In the genomic region with DNA sequence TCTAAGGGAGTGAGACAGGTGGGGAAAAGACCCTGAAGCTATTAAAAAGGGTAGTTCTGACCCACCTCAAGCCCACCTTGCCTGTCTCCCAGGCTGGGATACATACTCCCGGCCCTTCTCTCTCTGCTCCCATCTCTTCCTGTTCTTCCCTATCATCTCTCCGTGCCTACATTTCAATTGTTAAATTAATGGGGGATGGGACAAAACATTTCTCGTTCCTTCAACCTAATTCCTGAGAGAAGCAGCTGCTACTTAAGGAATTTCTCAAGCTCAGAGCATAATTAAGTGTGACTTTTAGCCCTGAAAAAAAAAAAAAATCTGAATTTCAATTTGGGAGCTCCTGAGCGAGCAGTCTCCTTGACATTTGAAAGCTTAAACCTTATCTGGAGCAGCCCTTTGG, we compare ENCODE assay signal across 38 cellular contexts.
A peak's percentile ranks its signal among the peaks of the same experiment; 100 is the strongest.
DNase-seq lines count a peak whose midpoint lies in the region; ATAC-seq, FAIRE-seq and TF ChIP-seq lines count a peak whose summit lies in the region.
"Had no signal": no experiment of that assay in that cellular context is flagged by ENCODE, and none has a peak within 500 bp of the region (broad histone marks: within the 10 kb centered on the region; RNA-seq: fewer than 3 reads in every experiment).

No MANE protein-coding gene starts in this region.

- no peaks in the 10 kb centered on the region for H3K36me3 Mint-ChIP-seq in stimulated activated naive CD8-positive, alpha-beta T cell treated with anti-CD3 and anti-CD28 coated beads, Interleukin-15, Interleukin-2, amounts not matched to agents 100 ng/mL and 50 ng/mL, for 24 hours (ENCODE audit: low read depth)
- H3K36me3 Mint-ChIP-seq in memory B cell = peaks cover 1% of the 10 kb centered on the region
- H3K36me3 Mint-ChIP-seq in activated naive CD4-positive, alpha-beta T cell treated with anti-CD3 and anti-CD28 coated beads for 36 hours (ENCODE audit: low read depth) = peaks cover 2% of the 10 kb centered on the region
- H3K36me3 Mint-ChIP-seq: activated CD4-positive, alpha-beta memory T cell treated with anti-CD3 and anti-CD28 coated beads for 36 hours; activated naive CD4-positive, alpha-beta T cell treated with anti-CD3 and anti-CD28 coated beads, Interleukin-2, amount 50 U/mL, for 24 hours; immature natural killer cell had no signal

- peaks cover 39% of the 10 kb centered on the region for H3K4me1 Mint-ChIP-seq in stimulated activated naive CD8-positive, alpha-beta T cell treated with anti-CD3 and anti-CD28 coated beads, Interleukin-15, Interleukin-2, amounts not matched to agents 100 ng/mL and 50 ng/mL, for 24 hours (ENCODE audit: low read depth)
- peaks cover 16% of the 10 kb centered on the region for H3K4me1 Mint-ChIP-seq in memory B cell
- H3K4me1 Mint-ChIP-seq in activated naive CD4-positive, alpha-beta T cell treated with anti-CD3 and anti-CD28 coated beads for 36 hours (ENCODE audit: low read depth) = peaks cover 3% of the 10 kb centered on the region
- H3K4me1 Mint-ChIP-seq: activated naive CD4-positive, alpha-beta T cell treated with anti-CD3 and anti-CD28 coated beads, Interleukin-2, amount 50 U/mL, for 24 hours had no signal

- DNase-seq in stimulated activated naive CD8-positive, alpha-beta T cell treated with anti-CD3 and anti-CD28 coated beads, Interleukin-15, Interleukin-2, amounts not matched to agents 100 U/mL and 50 U/mL, for 24 hours = no peak
- DNase-seq in GM12878 (ENCODE audit: low read depth, low spot score) (no peak), memory B cell (ENCODE audit: low spot score in 2 of 2) (no peak), thyroid gland (no peak), NCI-H748 (lab: John Stamatoyannopoulos, UW; ENCODE audit: unreplicated experiment) (no peak), Kasumi-1 (lab: John Stamatoyannopoulos, UW) (no peak)
- DNase-seq in activated naive CD4-positive, alpha-beta T cell treated with anti-CD3 and anti-CD28 coated beads for 36 hours = no peak
- DNase-seq: ACHN; activated CD4-positive, alpha-beta memory T cell treated with anti-CD3 and anti-CD28 coated beads for 36 hours; activated CD8-positive, alpha-beta memory T cell treated with anti-CD3 and anti-CD28 coated beads, Interleukin-2, amount 50 U/mL, for 48 hours; anterior cingulate cortex; CD8-positive, alpha-beta memory T cell; colonic mucosa; DMS 273 treated with DMSO at 0.1 percent for 48 hours; effector memory CD4-positive, alpha-beta T cell; HCEC 1CT; hippocampal formation; immature natural killer cell; IMR-90; left cardiac atrium; NCI-H1048; NCI-H1694; NCI-H2171 treated with DMSO at 0.1 percent for 48 hours; NCI-H524; stimulated activated CD4-positive, alpha-beta T cell treated with anti-CD3 and anti-CD28 coated beads, Interleukin-12 subunit alpha, Interleukin-12 subunit beta, amount 100 ng/mL, for 4 hours; stimulated activated CD4-positive, alpha-beta T cell treated with anti-CD3 and anti-CD28 coated beads, Interleukin-2, amount 100 ng/mL, for 48 hours; T-helper 17 cell; upper lobe of left lung had no signal

- TF ChIP-seq CTCF in GM12878 (IDR thresholded peaks at IDR 0.05 in 2 of 3, conservative IDR thresholded peaks at IDR 0.05 in 1 of 3; ENCODE audit: control insufficient read depth in 2 of 3, extremely low read depth in 1 of 3, insufficient read depth in 1 of 3, low read depth in 3 of 3, low read length in 3 of 3) = no peak
- TF ChIP-seq CTCF in thyroid gland (IDR thresholded peaks at IDR 0.05) = no peak

- POLR2A ChIA-PET in GM12878 (lab: Charles Lee) = interaction anchor here (0.6 to 4.0 kb wide), 5 partner anchors 9 to 270 kb away, joined by 3 to 15 read pairs (median 3); no protein-coding TSS in a partner anchor

- no peaks in the 10 kb centered on the region for H3K27me3 Mint-ChIP-seq in stimulated activated naive CD8-positive, alpha-beta T cell treated with anti-CD3 and anti-CD28 coated beads, Interleukin-15, Interleukin-2, amounts not matched to agents 100 ng/mL and 50 ng/mL, for 24 hours
- H3K27me3 Mint-ChIP-seq in memory B cell = no peaks in the 10 kb centered on the region
- no peaks in the 10 kb centered on the region for H3K27me3 Mint-ChIP-seq in activated naive CD4-positive, alpha-beta T cell treated with anti-CD3 and anti-CD28 coated beads for 36 hours (ENCODE audit: low read depth)
- H3K27me3 Mint-ChIP-seq: activated CD4-positive, alpha-beta memory T cell treated with anti-CD3 and anti-CD28 coated beads for 36 hours; activated naive CD4-positive, alpha-beta T cell treated with anti-CD3 and anti-CD28 coated beads, Interleukin-2, amount 50 U/mL, for 24 hours; activated T-helper 17 cell treated with anti-CD3 and anti-CD28 coated beads, Interleukin-2, amount 50 U/mL, for 72 hours; B cell; T-helper 17 cell had no signal

- H3K9me3 ChIP-seq in GM12878 (replicated peaks; ENCODE audit: control insufficient read depth, insufficient read depth, low read length) (peaks cover 8% of the 10 kb centered on the region; the same call in 1 of the 3 replicates), thyroid gland (no peaks in the 10 kb centered on the region)
- H3K9me3 ChIP-seq: colonic mucosa, prostate gland had no signal

- peaks cover 32% of the 10 kb centered on the region for H3K4me1 ChIP-seq in GM12878 (ENCODE audit: control insufficient read depth, insufficient read depth, low read length)
- H3K4me1 ChIP-seq in thyroid gland = peaks cover 13 to 23% of the 10 kb centered on the region in 2 donors
- H3K4me1 ChIP-seq: colonic mucosa, prostate gland, upper lobe of left lung had no signal

- peak overlapping the region; percentile 69 for H3K27ac Mint-ChIP-seq in stimulated activated naive CD8-positive, alpha-beta T cell treated with anti-CD3 and anti-CD28 coated beads, Interleukin-15, Interleukin-2, amounts not matched to agents 100 ng/mL and 50 ng/mL, for 24 hours
- H3K27ac Mint-ChIP-seq in memory B cell = peak overlapping the region; percentile 31
- no peak overlapping the region for H3K27ac Mint-ChIP-seq in activated naive CD4-positive, alpha-beta T cell treated with anti-CD3 and anti-CD28 coated beads for 36 hours
- H3K27ac Mint-ChIP-seq: activated CD4-positive, alpha-beta memory T cell treated with anti-CD3 and anti-CD28 coated beads for 36 hours; activated naive CD4-positive, alpha-beta T cell treated with anti-CD3 and anti-CD28 coated beads, Interleukin-2, amount 50 U/mL, for 24 hours; activated T-helper 17 cell treated with anti-CD3 and anti-CD28 coated beads, Interleukin-2, amount 50 U/mL, for 72 hours; T-helper 17 cell had no signal

- H3K4me3 Mint-ChIP-seq in stimulated activated naive CD8-positive, alpha-beta T cell treated with anti-CD3 and anti-CD28 coated beads, Interleukin-15, Interleukin-2, amounts not matched to agents 100 ng/mL and 50 ng/mL, for 24 hours = peak overlapping the region; percentile 52
- no peak overlapping the region for H3K4me3 Mint-ChIP-seq in memory B cell
- no peak overlapping the region for H3K4me3 Mint-ChIP-seq in activated naive CD4-positive, alpha-beta T cell treated with anti-CD3 and anti-CD28 coated beads for 36 hours
- H3K4me3 Mint-ChIP-seq: activated CD4-positive, alpha-beta memory T cell treated with anti-CD3 and anti-CD28 coated beads for 36 hours; activated naive CD4-positive, alpha-beta T cell treated with anti-CD3 and anti-CD28 coated beads, Interleukin-2, amount 50 U/mL, for 24 hours; activated T-helper 17 cell treated with anti-CD3 and anti-CD28 coated beads, Interleukin-2, amount 50 U/mL, for 72 hours; B cell; CD8-positive, alpha-beta memory T cell; T-helper 17 cell had no signal

- TF ChIP-seq RAD21 in GM12878 (IDR thresholded peaks at IDR 0.05; ENCODE audit: insufficient read depth, low read depth, low read length) = no peak

- H3K4me2 ChIP-seq in GM12878 (ENCODE audit: control insufficient read depth, insufficient read depth) = peak overlapping the region; percentile 47

- CTCF ChIA-PET in GM12878 (lab: Yijun Ruan, JAX) = interaction anchor here (0.6 to 1.8 kb wide), 8 partner anchors 9 to 90 kb away, joined by 3 to 4 read pairs (median 3); no protein-coding TSS in a partner anchor
- CTCF ChIA-PET in activated naive CD4-positive, alpha-beta T cell treated with anti-CD3 and anti-CD28 coated beads for 36 hours (lab: Charles Lee) = no interaction called here

- FAIRE-seq in GM12878 (lab: Jason Lieb, UNC) = no peak
- FAIRE-seq: bronchial epithelial cell, TTC549 had no signal

- TF ChIP-seq EP300 in GM12878 (IDR thresholded peaks at IDR 0.05; ENCODE audit: borderline replicate concordance in 1 of 2, control insufficient read depth in 1 of 2, low read depth in 2 of 2, low read length in 2 of 2) = no peak

- no peaks in the 10 kb centered on the region for H4K20me1 ChIP-seq in GM12878 (ENCODE audit: control insufficient read depth, insufficient read depth)

- H3K27me3 ChIP-seq in GM12878 (replicated peaks in 1 of 2; ENCODE audit: control insufficient read depth in 2 of 2, insufficient read depth in 2 of 2, low read length in 1 of 2) = no peaks in the 10 kb centered on the region
- no peaks in the 10 kb centered on the region for H3K27me3 ChIP-seq in thyroid gland
- H3K27me3 ChIP-seq: colonic mucosa, upper lobe of left lung had no signal

- H3K79me2 ChIP-seq in GM12878 (ENCODE audit: control insufficient read depth, insufficient read depth, low read length) = no peaks in the 10 kb centered on the region

- in situ Hi-C loops in GM12878 (cut with MboI) = no loop called here

- H2AFZ ChIP-seq in GM12878 (ENCODE audit: control insufficient read depth, low read depth, low read length) = no peak overlapping the region

- RAD21 ChIA-PET in GM12878 (lab: Charles Lee; ENCODE audit: unreplicated experiment) = interaction anchor here (0.6 to 2.5 kb wide), 7 partner anchors 8 to 449 kb away, joined by 3 to 24 read pairs (median 3); no protein-coding TSS in a partner anchor

- ATAC-seq in stimulated activated naive CD8-positive, alpha-beta T cell treated with anti-CD3 and anti-CD28 coated beads, Interleukin-15, Interleukin-2, amounts not matched to agents 100 U/mL and 50 U/mL, for 24 hours = no peak
- ATAC-seq in GM12878 (no peak), memory B cell (ENCODE audit: low read depth) (no peak)
- ATAC-seq: left cardiac atrium, Right ventricle myocardium inferior, sciatic nerve, SK-N-SH treated with all-trans-retinoic acid at 6 μM for 48 hours, T-helper 17 cell had no signal

- intact Hi-C loops in GM12878 (cut with micrococcal nuclease; ENCODE audit: unreplicated experiment) (no loop called here), thyroid gland (cut with DNase I) (no loop called here)
- intact Hi-C loops in activated naive CD4-positive, alpha-beta T cell treated with anti-CD3 and anti-CD28 coated beads for 36 hours (cut with micrococcal nuclease) = no loop called here

- peak overlapping the region; percentile 77 for H3K27ac ChIP-seq in GM12878 (ENCODE audit: control insufficient read depth, insufficient read depth)
- H3K27ac ChIP-seq in thyroid gland = peak overlapping the region; percentile 47 to 54 (median 52)
- H3K27ac ChIP-seq: colonic mucosa, prostate gland, upper lobe of left lung had no signal

- no peak for TF ChIP-seq POLR2A in GM12878 (IDR thresholded peaks at IDR 0.05; ENCODE audit: low read depth, low read length)
- no peak for TF ChIP-seq POLR2A in thyroid gland (IDR thresholded peaks at IDR 0.05)

- 0 out of 2 replicates have a peak overlapping the region, but pooled peaks have one; percentile 30 for H3K9ac ChIP-seq in GM12878 (ENCODE audit: control insufficient read depth, insufficient read depth, low read length)

- H3K4me3 ChIP-seq in GM12878 (no peak overlapping the region), thyroid gland (replicated peaks in 1 of 3) (no peak overlapping the region)
- H3K4me3 ChIP-seq: colonic mucosa, prostate gland, upper lobe of left lung had no signal

- H3K9me3 Mint-ChIP-seq in stimulated activated naive CD8-positive, alpha-beta T cell treated with anti-CD3 and anti-CD28 coated beads, Interleukin-15, Interleukin-2, amounts not matched to agents 100 ng/mL and 50 ng/mL, for 24 hours = peaks cover 12% of the 10 kb centered on the region
- peaks cover 9% of the 10 kb centered on the region for H3K9me3 Mint-ChIP-seq in memory B cell
- peaks cover 12% of the 10 kb centered on the region for H3K9me3 Mint-ChIP-seq in activated naive CD4-positive, alpha-beta T cell treated with anti-CD3 and anti-CD28 coated beads for 36 hours
- H3K9me3 Mint-ChIP-seq: activated naive CD4-positive, alpha-beta T cell treated with anti-CD3 and anti-CD28 coated beads, Interleukin-2, amount 50 U/mL, for 24 hours; CD8-positive, alpha-beta memory T cell had no signal

- 36% methylated on average over 4 of the region's 4 CpGs for WGBS in GM12878 (ENCODE audit: insufficient coverage, insufficient replicate concordance, low lambda C conversion rate, missing lambda C conversion rate)
- 55 to 59% methylated on average over 4 of the region's 4 CpGs for WGBS in thyroid gland, 2 donors

- no TSS peak for BruUV-seq in GM12878 (replicated peaks; lab: Mats Ljungman, UMichigan)

- H3K36me3 ChIP-seq in GM12878 (ENCODE audit: control insufficient read depth in 2 of 2, insufficient read depth in 2 of 2, low read length in 1 of 2) (no peaks in the 10 kb centered on the region), thyroid gland (no peaks in the 10 kb centered on the region)
- H3K36me3 ChIP-seq: colonic mucosa, prostate gland, upper lobe of left lung had no signal

- SMC1A ChIA-PET in GM12878 (lab: Charles Lee; ENCODE audit: uncharacterized antibody, unreplicated experiment) = interaction anchor here (0.6 to 26.8 kb wide), 12 partner anchors 11 to 1874 kb away, joined by 3 to 467 read pairs (median 3); no protein-coding TSS in a partner anchor
